ENCODE assay signal across 22 cellular contexts in the genomic region with DNA sequence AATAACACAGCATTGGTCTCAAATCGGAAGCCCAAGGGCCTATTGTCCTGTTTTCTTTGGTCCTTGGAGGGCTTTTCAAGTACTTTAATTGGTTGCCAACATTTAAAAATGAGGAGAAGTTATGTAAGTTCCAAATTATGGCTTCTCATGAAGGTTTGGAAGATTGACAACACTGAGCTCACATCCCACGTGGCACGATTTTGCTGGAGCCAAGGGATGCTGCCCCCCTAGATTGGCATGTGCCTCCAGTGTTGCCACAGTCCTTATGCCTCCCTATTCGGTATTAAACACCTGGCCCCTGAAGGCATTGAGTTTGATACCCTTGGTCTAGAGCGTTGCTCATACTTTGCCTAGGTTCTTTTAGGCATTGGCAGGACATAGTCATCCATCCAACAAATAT.
"Had no signal": no experiment of that assay in that cellular context is flagged by ENCODE, and none has a peak within 500 bp of the region (broad histone marks: within the 10 kb centered on the region; RNA-seq: fewer than 3 reads in every experiment).

No MANE protein-coding gene starts in this region.

- H3K4me3 ChIP-seq: K562 had no signal

- H3K4me2 ChIP-seq: KMS-11, SK-N-SH had no signal

- H3K9ac ChIP-seq: KMS-11, SK-N-SH had no signal

- H3K27ac ChIP-seq: HL-60, KMS-11, RWPE1 had no signal

- H3K9me3 ChIP-seq: SK-N-SH had no signal

- ATAC-seq: K562, Panc1, PC-3 had no signal

- DNase-seq: Kasumi-1, MV-4-11, NCI-H1048, NCI-H1105, NCI-H1417, NCI-H1436 treated with DMSO at 0.1 percent for 48 hours, NCI-H1694, NCI-H187 treated with DMSO at 0.1 percent for 48 hours, NCI-H2029 treated with DMSO at 0.1 percent for 48 hours, NCI-H2227 treated with DMSO at 0.1 percent for 48 hours, NCI-H524, NCI-H526 treated with DMSO at 0.1 percent for 48 hours, NCI-H748 treated with DMSO at 0.1 percent for 48 hours, PC-3, SHP77, SK-N-SH, SW 1271 had no signal
